1 cellular context compared by ENCODE assay signal in genomic region chr16:24652803-24653202, GRCh38.
TF ChIP-seq lines count a peak whose summit lies in the region.

No MANE protein-coding gene starts in this region.

TF ChIP-seq in GM23338, 12 proteins besides CTCF, POLR2A, EP300 and RAD21 (continued from another document):
- TF ChIP-seq ZNF462 (CRISPR knock-in tag; IDR thresholded peaks at IDR 0.05) (no peak), STAT1 (IDR thresholded peaks at IDR 0.05; ENCODE audit: unreplicated experiment) (no peak), ZNF114 (CRISPR knock-in tag; IDR thresholded peaks at IDR 0.05) (no peak), EZH2 (IDR thresholded peaks at IDR 0.05; ENCODE audit: low read depth, unreplicated experiment) (no peak), POLR2AphosphoS5 (IDR thresholded peaks at IDR 0.05; ENCODE audit: low read depth) (no peak), JUNB (IDR thresholded peaks at IDR 0.05; ENCODE audit: unreplicated experiment) (no peak), ETS1 (IDR thresholded peaks at IDR 0.05) (no peak), CREB1 (CRISPR knock-in tag; IDR thresholded peaks at IDR 0.05; ENCODE audit: low read depth) (no peak), NANOG (IDR thresholded peaks at IDR 0.05; ENCODE audit: borderline replicate concordance) (no peak), REST (IDR thresholded peaks at IDR 0.05; ENCODE audit: unreplicated experiment) (no peak)
